ENCODE assay signal across 8 cellular contexts in genomic region chr19:44499559-44499958, GRCh38. TPM values are rescaled to one million over a fixed set of nuclear protein-coding genes. Genes with fewer than 3 reads are reported as not detected.
DNase-seq lines count a peak whose midpoint lies in the region; ATAC-seq and TF ChIP-seq lines count a peak whose summit lies in the region.

No MANE protein-coding gene starts in this region.

- H3K79me1 ChIP-seq in mesendoderm (ENCODE audit: low read length), result peaks cover 30% of the 10 kb centered on the region

- no peak for ATAC-seq in left cardiac atrium

- no peak overlapping the region for H4K8ac ChIP-seq in mesendoderm (ENCODE audit: low read depth, low read length)

- intact Hi-C loops in left ventricle myocardium inferior (cut with micrococcal nuclease), result no loop called here
- intact Hi-C loops in left cardiac atrium (cut with DNase I), result no loop called here
- intact Hi-C loops in vagina (cut with DNase I), result no loop called here

- H2AK5ac ChIP-seq in mesendoderm (ENCODE audit: low read length), result no peak overlapping the region

- no CpG with 5 or more reads among the region's 6 CpGs for WGBS in mesendoderm (ENCODE audit: extremely low coverage, insufficient coverage, low lambda C conversion rate)

- no peak for DNase-seq in left ventricle myocardium inferior
- DNase-seq in left cardiac atrium, result no peak
- DNase-seq in astrocyte of the spinal cord (ENCODE audit: low read depth, low spot score), result no peak
- DNase-seq in mesendoderm, result no peak
- DNase-seq in vagina (ENCODE audit: extremely low spot score in 2 of 2), result no peak
- DNase-seq in AML-193 (lab: John Stamatoyannopoulos, UW), result no peak
- no peak for DNase-seq in AG20443 (ENCODE audit: low spot score)
- no peak for DNase-seq in NK-92 (lab: John Stamatoyannopoulos, UW; ENCODE audit: unreplicated experiment)

- H2BK15ac ChIP-seq in mesendoderm (replicated peaks; ENCODE audit: low read depth), result no peak overlapping the region

- no peak for TF ChIP-seq POLR2A in vagina (IDR thresholded peaks at IDR 0.05)

- peak overlapping the region; percentile 95 for H3K56ac ChIP-seq in mesendoderm (ENCODE audit: low read length)

- peak overlapping the region; percentile 27 for H3K4me2 ChIP-seq in mesendoderm (ENCODE audit: low read length)

- H3K27me3 ChIP-seq in left ventricle myocardium inferior (ENCODE audit: low read depth) (no peaks in the 10 kb centered on the region), mesendoderm (ENCODE audit: insufficient read depth, low read length, poor library complexity) (no peaks in the 10 kb centered on the region), vagina (no peaks in the 10 kb centered on the region)

- H2BK5ac ChIP-seq in mesendoderm (ENCODE audit: low read length), result no peak overlapping the region

- no peak overlapping the region for H3K4ac ChIP-seq in mesendoderm (ENCODE audit: low read depth, low read length)

- no peak overlapping the region for H3K18ac ChIP-seq in mesendoderm (ENCODE audit: low read length)

- H3K79me2 ChIP-seq in mesendoderm (ENCODE audit: control insufficient read depth, insufficient read depth, low read length), result peaks cover 27% of the 10 kb centered on the region

- TF ChIP-seq CTCF in left ventricle myocardium inferior (IDR thresholded peaks at IDR 0.05; ENCODE audit: borderline replicate concordance), result no peak
- no peak for TF ChIP-seq CTCF in astrocyte of the spinal cord (IDR thresholded peaks at IDR 0.05; ENCODE audit: low read depth, low read length)
- TF ChIP-seq CTCF in vagina (IDR thresholded peaks at IDR 0.05), result no peak

- H3K9me3 ChIP-seq in left ventricle myocardium inferior (replicated peaks), result peaks cover 47% of the 10 kb centered on the region
- H3K9me3 ChIP-seq in vagina, result peaks cover 38% of the 10 kb centered on the region

- peak overlapping the region; percentile 81 for H3K4me3 ChIP-seq in left ventricle myocardium inferior
- peak overlapping the region; percentile 82 for H3K4me3 ChIP-seq in astrocyte of the spinal cord (ENCODE audit: low read depth, low read length)
- H3K4me3 ChIP-seq in mesendoderm (ENCODE audit: low read length), result peak overlapping the region; percentile 66
- H3K4me3 ChIP-seq in vagina, result peak overlapping the region; percentile 63 to 90

- H2BK120ac ChIP-seq in mesendoderm (ENCODE audit: low read depth, low read length), result no peak overlapping the region

- H3K9ac ChIP-seq in mesendoderm (ENCODE audit: low read length), result peak overlapping the region; percentile 98

- peaks cover 43% of the 10 kb centered on the region for H3K36me3 ChIP-seq in left ventricle myocardium inferior
- H3K36me3 ChIP-seq in mesendoderm (ENCODE audit: control insufficient read depth, insufficient read depth, low read length), result peaks cover 6% of the 10 kb centered on the region
- peaks cover 0 to 37% of the 10 kb centered on the region in 2 donors for H3K36me3 ChIP-seq in vagina

- H3K27ac ChIP-seq in left ventricle myocardium inferior (replicated peaks) (peak overlapping the region; percentile 95), mesendoderm (ENCODE audit: low read depth, low read length) (no peak overlapping the region), vagina (no peak overlapping the region)

- H4K5ac ChIP-seq in mesendoderm (ENCODE audit: low read length), result no peak overlapping the region

- no peak overlapping the region for H3K23ac ChIP-seq in mesendoderm (ENCODE audit: low read length)

- in situ Hi-C loops in astrocyte of the spinal cord (cut with HindIII; ENCODE audit: low sequenced_read_pairs), result no loop called here

- H3K4me1 ChIP-seq in left ventricle myocardium inferior (peaks cover 26% of the 10 kb centered on the region), mesendoderm (ENCODE audit: control insufficient read depth, low read depth, low read length) (peaks cover 6% of the 10 kb centered on the region), vagina (peaks cover 13% of the 10 kb centered on the region)

RNA-seq across cellular contexts. Expression of gene ZNF180, which starts 0.8 kb away (rescaled TPM):
- 4.8 TPM for total RNA-seq in left ventricle myocardium inferior
- total RNA-seq in left cardiac atrium, result 1 to 10 TPM; 3.4 to 4.9 TPM
- 5.2 TPM for polyA plus RNA-seq in mesendoderm (2013, experiment 1 of 2)
- polyA plus RNA-seq in mesendoderm (2013, experiment 2 of 2), result 5.2 TPM
- 6.4 TPM for total RNA-seq in vagina

RNA-seq across cellular contexts. Expression of gene CEACAM20, which starts 29.9 kb away (rescaled TPM):
- total RNA-seq in left ventricle myocardium inferior, result not detected
- not detected for total RNA-seq in left cardiac atrium
- polyA plus RNA-seq in mesendoderm (2013, experiment 1 of 2), result not detected
- not detected for polyA plus RNA-seq in mesendoderm (2013, experiment 2 of 2)
- not detected for total RNA-seq in vagina

RNA-seq across cellular contexts. Expression of gene ZNF229, which starts 51.3 kb away (rescaled TPM):
- total RNA-seq in left ventricle myocardium inferior (5.3 TPM), left cardiac atrium (1 to 10 TPM; 5.2 to 5.6 TPM), vagina (2.0 TPM)
- polyA plus RNA-seq in mesendoderm (2013, experiment 1 of 2), result 6.2 TPM
- 5.9 TPM for polyA plus RNA-seq in mesendoderm (2013, experiment 2 of 2)
